ENCODE assay signal across 25 cellular contexts in genomic region chr14:27660683-27661082, GRCh38.
"Had no signal": no experiment of that assay in that cellular context is flagged by ENCODE, and none has a peak within 500 bp of the region (broad histone marks: within the 10 kb centered on the region; RNA-seq: fewer than 3 reads in every experiment).

No MANE protein-coding gene starts in this region.

- ATAC-seq: effector memory CD8-positive, alpha-beta T cell; esophagus mucosa; foreskin keratinocyte; gastrocnemius medialis; gastroesophageal sphincter; heart left ventricle; heart right ventricle had no signal

- H3K36me3 ChIP-seq: colonic mucosa, esophagus muscularis mucosa, esophagus squamous epithelium, gastrocnemius medialis, gastroesophageal sphincter, heart left ventricle, heart right ventricle had no signal

- H3K4me3 ChIP-seq: colonic mucosa, coronary artery, dorsolateral prefrontal cortex, esophagus muscularis mucosa, esophagus squamous epithelium, gastrocnemius medialis, gastroesophageal sphincter, heart left ventricle, heart right ventricle had no signal

- FAIRE-seq: endothelial cell of umbilical vein had no signal

- H3K27ac ChIP-seq: colonic mucosa, coronary artery, dorsolateral prefrontal cortex, epithelial cell of prostate, esophagus muscularis mucosa, esophagus squamous epithelium, foreskin keratinocyte, gastrocnemius medialis, gastroesophageal sphincter, heart left ventricle, heart right ventricle had no signal

- H3K4me1 ChIP-seq: colonic mucosa, esophagus muscularis mucosa, esophagus squamous epithelium, foreskin keratinocyte, gastrocnemius medialis, gastroesophageal sphincter, heart left ventricle, heart right ventricle had no signal

- DNase-seq: colonic mucosa; cortex of kidney; dermis blood vessel endothelial cell; dorsolateral prefrontal cortex; effector CD4-positive, alpha-beta T cell; effector CD8-positive, alpha-beta T cell; effector memory CD4-positive, alpha-beta T cell; effector memory CD8-positive, alpha-beta T cell; endodermal cell; erythroblast; esophagus squamous epithelium; foreskin fibroblast; foreskin keratinocyte; foreskin melanocyte; gastrocnemius medialis; glutamatergic neuron; head of caudate nucleus; heart left ventricle; heart right ventricle had no signal

- H3K27me3 ChIP-seq: colonic mucosa, dorsolateral prefrontal cortex, esophagus muscularis mucosa, esophagus squamous epithelium, foreskin keratinocyte, gastrocnemius medialis, gastroesophageal sphincter, heart left ventricle, heart right ventricle had no signal

- H3K9me3 ChIP-seq: colonic mucosa, esophagus squamous epithelium, gastrocnemius medialis had no signal
